1 cellular context compared by ENCODE assay signal in the genomic region with DNA sequence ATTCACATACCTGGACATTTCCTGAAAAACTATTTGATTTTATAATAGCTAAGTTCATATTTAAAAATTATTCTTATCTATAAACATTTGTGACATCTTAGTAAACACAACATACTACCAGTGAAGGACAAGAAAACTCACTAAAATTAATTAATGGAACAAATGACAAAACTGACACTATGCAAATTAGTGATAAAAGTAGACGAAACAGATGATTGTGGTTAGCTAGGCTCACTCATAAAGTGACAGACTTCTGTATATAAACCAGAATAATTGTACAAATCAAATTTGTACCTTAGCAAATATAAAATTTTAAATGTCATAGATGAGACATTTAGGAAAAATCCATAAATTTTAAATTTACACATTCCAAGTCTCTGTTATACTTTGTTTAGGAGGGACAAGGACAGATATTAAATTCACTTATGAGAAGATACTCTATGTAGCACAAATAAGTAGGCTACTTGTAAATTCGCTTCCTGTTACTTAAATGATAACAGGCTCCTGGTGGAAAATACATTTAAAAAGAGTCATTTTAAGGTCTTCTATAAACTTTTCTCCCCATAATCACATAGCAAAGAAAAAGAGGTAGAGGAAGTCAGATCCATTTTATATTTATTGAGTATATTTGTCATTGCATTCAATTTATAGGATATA.
TF ChIP-seq lines count a peak whose summit lies in the region.

No MANE protein-coding gene starts in this region.

TF ChIP-seq in SK-N-SH treated with all-trans-retinoic acid at 6 μM for 48 hours, 23 proteins besides CTCF, POLR2A, EP300 and RAD21 (continued from another document):
- TF ChIP-seq, protein P1, sequence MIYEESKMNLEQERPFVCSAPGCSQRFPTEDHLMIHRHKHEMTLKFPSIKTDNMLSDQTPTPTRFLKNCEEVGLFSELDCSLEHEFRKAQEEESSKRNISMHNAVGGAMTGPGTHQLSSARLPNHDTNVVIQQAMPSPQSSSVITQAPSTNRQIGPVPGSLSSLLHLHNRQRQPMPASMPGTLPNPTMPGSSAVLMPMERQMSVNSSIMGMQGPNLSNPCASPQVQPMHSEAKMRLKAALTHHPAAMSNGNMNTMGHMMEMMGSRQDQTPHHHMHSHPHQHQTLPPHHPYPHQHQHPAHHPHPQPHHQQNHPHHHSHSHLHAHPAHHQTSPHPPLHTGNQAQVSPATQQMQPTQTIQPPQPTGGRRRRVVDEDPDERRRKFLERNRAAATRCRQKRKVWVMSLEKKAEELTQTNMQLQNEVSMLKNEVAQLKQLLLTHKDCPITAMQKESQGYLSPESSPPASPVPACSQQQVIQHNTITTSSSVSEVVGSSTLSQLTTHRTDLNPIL (CRISPR knock-in tag; IDR thresholded peaks at IDR 0.05; ENCODE audit: low read depth), result no peak
- TF ChIP-seq, protein P2, sequence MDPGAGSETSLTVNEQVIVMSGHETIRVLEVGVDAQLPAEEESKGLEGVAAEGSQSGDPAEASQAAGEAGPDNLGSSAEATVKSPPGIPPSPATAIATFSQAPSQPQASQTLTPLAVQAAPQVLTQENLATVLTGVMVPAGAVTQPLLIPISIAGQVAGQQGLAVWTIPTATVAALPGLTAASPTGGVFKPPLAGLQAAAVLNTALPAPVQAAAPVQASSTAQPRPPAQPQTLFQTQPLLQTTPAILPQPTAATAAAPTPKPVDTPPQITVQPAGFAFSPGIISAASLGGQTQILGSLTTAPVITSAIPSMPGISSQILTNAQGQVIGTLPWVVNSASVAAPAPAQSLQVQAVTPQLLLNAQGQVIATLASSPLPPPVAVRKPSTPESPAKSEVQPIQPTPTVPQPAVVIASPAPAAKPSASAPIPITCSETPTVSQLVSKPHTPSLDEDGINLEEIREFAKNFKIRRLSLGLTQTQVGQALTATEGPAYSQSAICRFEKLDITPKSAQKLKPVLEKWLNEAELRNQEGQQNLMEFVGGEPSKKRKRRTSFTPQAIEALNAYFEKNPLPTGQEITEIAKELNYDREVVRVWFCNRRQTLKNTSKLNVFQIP (CRISPR knock-in tag; IDR thresholded peaks at IDR 0.05; ENCODE audit: borderline replicate concordance, low read depth), result no peak
- TF ChIP-seq ZC3H10 (CRISPR knock-in tag; IDR thresholded peaks at IDR 0.05) (no peak), ESRRG (CRISPR knock-in tag; IDR thresholded peaks at IDR 0.05) (no peak), ZNF565 (CRISPR knock-in tag; conservative IDR thresholded peaks at IDR 0.05; ENCODE audit: low read depth) (no peak)
- TF ChIP-seq, protein P3, sequence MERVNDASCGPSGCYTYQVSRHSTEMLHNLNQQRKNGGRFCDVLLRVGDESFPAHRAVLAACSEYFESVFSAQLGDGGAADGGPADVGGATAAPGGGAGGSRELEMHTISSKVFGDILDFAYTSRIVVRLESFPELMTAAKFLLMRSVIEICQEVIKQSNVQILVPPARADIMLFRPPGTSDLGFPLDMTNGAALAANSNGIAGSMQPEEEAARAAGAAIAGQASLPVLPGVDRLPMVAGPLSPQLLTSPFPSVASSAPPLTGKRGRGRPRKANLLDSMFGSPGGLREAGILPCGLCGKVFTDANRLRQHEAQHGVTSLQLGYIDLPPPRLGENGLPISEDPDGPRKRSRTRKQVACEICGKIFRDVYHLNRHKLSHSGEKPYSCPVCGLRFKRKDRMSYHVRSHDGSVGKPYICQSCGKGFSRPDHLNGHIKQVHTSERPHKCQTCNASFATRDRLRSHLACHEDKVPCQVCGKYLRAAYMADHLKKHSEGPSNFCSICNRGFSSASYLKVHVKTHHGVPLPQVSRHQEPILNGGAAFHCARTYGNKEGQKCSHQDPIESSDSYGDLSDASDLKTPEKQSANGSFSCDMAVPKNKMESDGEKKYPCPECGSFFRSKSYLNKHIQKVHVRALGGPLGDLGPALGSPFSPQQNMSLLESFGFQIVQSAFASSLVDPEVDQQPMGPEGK (CRISPR knock-in tag; IDR thresholded peaks at IDR 0.05; ENCODE audit: borderline replicate concordance), result no peak
